In genomic region chr15:94584833-94585244, GRCh38 we compare ENCODE assay signal across 9 cellular contexts.
DNase-seq lines count a peak whose midpoint lies in the region; ATAC-seq and TF ChIP-seq lines count a peak whose summit lies in the region.
"Had no signal": no experiment of that assay in that cellular context is flagged by ENCODE, and none has a peak within 500 bp of the region (broad histone marks: within the 10 kb centered on the region; RNA-seq: fewer than 3 reads in every experiment).

No MANE protein-coding gene starts in this region.

- H3K36me3 Mint-ChIP-seq in CD14-positive monocyte (no peaks in the 10 kb centered on the region), mesothelial cell of epicardium (no peaks in the 10 kb centered on the region)
- H3K36me3 Mint-ChIP-seq: brain had no signal

- intact Hi-C loops in CD14-positive monocyte (cut with micrococcal nuclease) = no loop called here

- no peak overlapping the region for H3K4me3 ChIP-seq in hepatocyte

- H2AFZ ChIP-seq in hepatocyte = no peak overlapping the region

- DNase-seq in CD14-positive monocyte (ENCODE audit: low spot score) = no peak
- DNase-seq in activated CD8-positive, alpha-beta memory T cell treated with anti-CD3 and anti-CD28 coated beads for 24 hours = peak; percentile 72
- DNase-seq in mesothelial cell of epicardium (ENCODE audit: low spot score in 2 of 2, unreplicated experiment in 2 of 2) = no peak
- no peak for DNase-seq in hepatocyte (ENCODE audit: low spot score)
- no peak for DNase-seq in NCI-H69 (lab: John Stamatoyannopoulos, UW)
- DNase-seq in NCI-H2107 treated with DMSO at 0.1 percent for 48 hours (lab: John Stamatoyannopoulos, UW; ENCODE audit: unreplicated experiment) = no peak

- H3K27me3 ChIP-seq in hepatocyte = no peaks in the 10 kb centered on the region

- no peaks in the 10 kb centered on the region for H3K9me3 ChIP-seq in hepatocyte (ENCODE audit: low read depth)

- H3K9me3 Mint-ChIP-seq in CD14-positive monocyte = peaks cover 0 to 2% (median 1%) of the 10 kb centered on the region in 7 donors
- H3K9me3 Mint-ChIP-seq in mesothelial cell of epicardium = no peaks in the 10 kb centered on the region
- H3K9me3 Mint-ChIP-seq: brain had no signal

- TF ChIP-seq CTCF in CD14-positive monocyte (IDR thresholded peaks at IDR 0.05) = no peak
- no peak for TF ChIP-seq CTCF in mesothelial cell of epicardium (IDR thresholded peaks at IDR 0.05; ENCODE audit: unreplicated experiment)
- no peak for TF ChIP-seq CTCF in hepatocyte (IDR thresholded peaks at IDR 0.05; ENCODE audit: poor library complexity)

- H3K27me3 Mint-ChIP-seq in CD14-positive monocyte (ENCODE audit: low read depth in 3 of 3) (peaks cover 52 to 79% (median 55%) of the 10 kb centered on the region in 3 donors), mesothelial cell of epicardium (ENCODE audit: low read depth) (no peaks in the 10 kb centered on the region)
- H3K27me3 Mint-ChIP-seq: brain had no signal

- H4K20me1 ChIP-seq in hepatocyte (ENCODE audit: insufficient read depth, poor library complexity, severe bottlenecking) = no peaks in the 10 kb centered on the region

- H3K36me3 ChIP-seq in hepatocyte (replicated peaks; ENCODE audit: insufficient read depth, low read depth) = no peaks in the 10 kb centered on the region

- H3K27ac Mint-ChIP-seq in CD14-positive monocyte = no peak overlapping the region
- peak overlapping the region; percentile 75 for H3K27ac Mint-ChIP-seq in mesothelial cell of epicardium

- H3K9me2 ChIP-seq in hepatocyte (replicated peaks; ENCODE audit: insufficient read depth) = no peaks in the 10 kb centered on the region

- no peak overlapping the region for H3K4me2 ChIP-seq in hepatocyte

- H3K4me1 ChIP-seq in hepatocyte (ENCODE audit: insufficient read depth) = no peaks in the 10 kb centered on the region

- peak; percentile 81 for ATAC-seq in GM19452 (IDR thresholded peaks at IDR 0.05; ENCODE audit: unreplicated experiment)
- peak; percentile 87 for ATAC-seq in HG03457 (IDR thresholded peaks at IDR 0.05; ENCODE audit: unreplicated experiment)

- no peak overlapping the region for H3K27ac ChIP-seq in hepatocyte

- WGBS in hepatocyte (ENCODE audit: low lambda C conversion rate, missing lambda C conversion rate) = 75% methylated on average over 11 of the region's 11 CpGs

- H3K4me3 Mint-ChIP-seq in CD14-positive monocyte = peak overlapping the region; percentile 21 to 56
- H3K4me3 Mint-ChIP-seq in mesothelial cell of epicardium = peak overlapping the region; percentile 28
- H3K4me3 Mint-ChIP-seq: brain had no signal

- no peaks in the 10 kb centered on the region for H3K79me2 ChIP-seq in hepatocyte

- H3K4me1 Mint-ChIP-seq in CD14-positive monocyte (peaks cover 6% of the 10 kb centered on the region), mesothelial cell of epicardium (peaks cover 13% of the 10 kb centered on the region)
